Comparison of ENCODE assay signal across 23 cellular contexts in genomic region chr5:149048806-149049205, GRCh38. TPM values are rescaled to one million over a fixed set of nuclear protein-coding genes. Genes with fewer than 3 reads are reported as not detected.
"Had no signal": no experiment of that assay in that cellular context is flagged by ENCODE, and none has a peak within 500 bp of the region (broad histone marks: within the 10 kb centered on the region; RNA-seq: fewer than 3 reads in every experiment).

No MANE protein-coding gene starts in this region.

- H3K27ac ChIP-seq: ascending aorta, brain microvascular endothelial cell, foreskin keratinocyte, thoracic aorta, uterus had no signal

- H3K36me3 Mint-ChIP-seq: activated naive CD8-positive, alpha-beta T cell; naive thymus-derived CD8-positive, alpha-beta T cell; T-cell; type B pancreatic cell had no signal

- H3K36me3 ChIP-seq: ascending aorta, brain microvascular endothelial cell, thoracic aorta, uterus had no signal

- H3K27me3 ChIP-seq: ascending aorta, brain microvascular endothelial cell, foreskin keratinocyte, uterus had no signal

- H3K4me1 ChIP-seq: uterus had no signal

- H3K9me3 Mint-ChIP-seq: endodermal cell; naive thymus-derived CD8-positive, alpha-beta T cell; T-cell; type B pancreatic cell had no signal

- H3K4me1 Mint-ChIP-seq: endodermal cell; naive thymus-derived CD8-positive, alpha-beta T cell; T-cell had no signal

- H3K27ac Mint-ChIP-seq: activated naive CD8-positive, alpha-beta T cell; endodermal cell; naive thymus-derived CD8-positive, alpha-beta T cell; T-cell; type B pancreatic cell had no signal

- H3K27me3 Mint-ChIP-seq: activated naive CD8-positive, alpha-beta T cell; type B pancreatic cell had no signal

- H3K4me3 ChIP-seq: ascending aorta, thoracic aorta, uterus had no signal

- H3K9me3 ChIP-seq: ascending aorta, thoracic aorta, uterus had no signal

- DNase-seq: activated CD4-positive, alpha-beta T cell treated with anti-CD3 and anti-CD28 coated beads for 4 hours; activated CD4-positive, alpha-beta T cell treated with anti-CD3 and anti-CD28 coated beads, Interleukin-2, amount 50 U/mL, for 48 hours; activated CD4-positive, CD25-positive, alpha-beta regulatory T cell; activated CD8-positive, alpha-beta memory T cell treated with anti-CD3 and anti-CD28 coated beads for 24 hours; activated effector memory CD4-positive, alpha-beta T cell treated with Interleukin-2 at 50 U/mL for 16 hours; activated naive CD4-positive, alpha-beta T cell treated with Interleukin-2 at 50 U/mL for 16 hours; brain microvascular endothelial cell; cortex of kidney; endodermal cell; left cardiac atrium; naive thymus-derived CD8-positive, alpha-beta T cell; right cardiac atrium; stimulated activated CD4-positive, alpha-beta T cell treated with anti-CD3 and anti-CD28 coated beads, Interleukin-2, amount 100 ng/mL, for 48 hours; stimulated activated naive CD4-positive, alpha-beta T cell treated with Interleukin-2 at 50 U/mL for 16 hours; T-cell; uterus had no signal

- ATAC-seq: esophagus mucosa; left cardiac atrium; naive thymus-derived CD8-positive, alpha-beta T cell; right cardiac atrium; T-cell had no signal

- H3K4me3 Mint-ChIP-seq: activated naive CD8-positive, alpha-beta T cell; endodermal cell; naive thymus-derived CD8-positive, alpha-beta T cell; T-cell; type B pancreatic cell had no signal

RNA-seq across cellular contexts. Expression of gene SH3TC2, which starts 14.1 kb away (rescaled TPM):
- total RNA-seq: naive thymus-derived CD8-positive, alpha-beta T cell; T-cell; T-helper 2 cell treated with Interferon-gamma antibody and Interleukin-4, amounts not matched to agents 100 ng/mL and 5 ng/mL, for 36 hours had no signal
